ENCODE assay signal across 10 cellular contexts in the genomic region with DNA sequence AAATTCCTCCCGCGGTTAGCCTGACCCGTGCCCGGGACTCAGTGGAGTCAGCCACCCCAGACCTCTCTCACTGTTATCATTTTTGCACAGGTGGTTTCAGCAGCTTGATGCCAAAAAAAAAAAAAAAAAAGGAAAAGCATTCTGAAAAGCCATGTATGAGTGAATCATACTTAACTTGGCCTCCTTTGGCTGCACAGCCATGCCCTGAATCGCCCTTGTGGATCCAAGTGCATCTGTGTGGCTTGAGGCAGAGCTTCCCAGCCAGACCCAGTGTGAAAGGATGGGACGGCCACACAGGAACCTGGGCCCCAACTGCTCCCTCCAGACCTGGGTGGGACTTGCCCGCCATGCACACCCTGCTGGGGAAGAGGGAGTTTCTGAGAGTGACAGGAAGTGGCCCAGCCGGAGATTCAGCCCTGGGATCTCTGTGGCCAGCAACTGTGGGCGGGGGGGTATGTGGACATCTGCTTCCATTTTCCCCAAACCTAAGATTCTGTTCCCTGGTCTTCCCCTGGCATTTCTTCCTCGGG. TPM values are rescaled to one million over a fixed set of nuclear protein-coding genes. Genes with fewer than 3 reads are reported as not detected.
A peak's percentile ranks its signal among the peaks of the same experiment; 100 is the strongest.
DNase-seq lines count a peak whose midpoint lies in the region; ATAC-seq and TF ChIP-seq lines count a peak whose summit lies in the region.
"Had no signal": no experiment of that assay in that cellular context is flagged by ENCODE, and none has a peak within 500 bp of the region (broad histone marks: within the 10 kb centered on the region; RNA-seq: fewer than 3 reads in every experiment).

No MANE protein-coding gene starts in this region.

- H3K27ac Mint-ChIP-seq in stimulated activated naive CD8-positive, alpha-beta T cell treated with anti-CD3 and anti-CD28 coated beads, Interleukin-15, amount 100 ng/mL, for 72 hours, result peak overlapping the region in 1 of 2 donors; percentile 94

- peak overlapping the region; percentile 38 for H3K4me3 ChIP-seq in SJCRH30
- H3K4me3 ChIP-seq in fibroblast of pulmonary artery (replicated peaks; ENCODE audit: low read depth, low read length), result no peak overlapping the region

- H3K4me1 ChIP-seq in SJCRH30, result peaks cover 4% of the 10 kb centered on the region; the same call in 1 of the 2 replicates

- H3K27ac ChIP-seq in SJCRH30, result peak overlapping the region; percentile 91

- peak overlapping the region; percentile 53 to 79 for H3K4me3 Mint-ChIP-seq in stimulated activated naive CD8-positive, alpha-beta T cell treated with anti-CD3 and anti-CD28 coated beads, Interleukin-15, amount 100 ng/mL, for 72 hours

- H3K9me3 ChIP-seq in SJCRH30 (replicated peaks), result no peaks in the 10 kb centered on the region

- H3K27me3 Mint-ChIP-seq in stimulated activated naive CD8-positive, alpha-beta T cell treated with anti-CD3 and anti-CD28 coated beads, Interleukin-15, amount 100 ng/mL, for 72 hours, result peaks cover 22% of the 10 kb centered on the region

- peaks cover 18% of the 10 kb centered on the region for H3K36me3 ChIP-seq in SJCRH30

- no peak for TF ChIP-seq CTCF in fibroblast of pulmonary artery (IDR thresholded peaks at IDR 0.05; ENCODE audit: low read length, missing control alignments)

- no peaks in the 10 kb centered on the region for H3K9me3 Mint-ChIP-seq in stimulated activated naive CD8-positive, alpha-beta T cell treated with anti-CD3 and anti-CD28 coated beads, Interleukin-15, amount 100 ng/mL, for 72 hours

- DNase-seq in SKM-1 treated with dmso at 0.1 percent for 144 hours (lab: John Stamatoyannopoulos, UW; ENCODE audit: unreplicated experiment) (peak; percentile 3), SKM-1 (lab: John Stamatoyannopoulos, UW; ENCODE audit: unreplicated experiment) (no peak), SJCRH30 (peak; percentile 87), fibroblast of pulmonary artery (ENCODE audit: low read depth) (peak; percentile 55), DMS 273 (lab: John Stamatoyannopoulos, UW; ENCODE audit: unreplicated experiment) (no peak)
- DNase-seq in stimulated activated naive CD8-positive, alpha-beta T cell treated with anti-CD3 and anti-CD28 coated beads, Interleukin-15, amount 100 ng/mL, for 72 hours, result peak in 1 of 2 donors; percentile 10
- DNase-seq: AML-193, NCI-H1436 treated with DMSO at 0.1 percent for 48 hours had no signal

- H3K27me3 ChIP-seq in SJCRH30, result no peaks in the 10 kb centered on the region

- H3K4me1 Mint-ChIP-seq in stimulated activated naive CD8-positive, alpha-beta T cell treated with anti-CD3 and anti-CD28 coated beads, Interleukin-15, amount 100 ng/mL, for 72 hours, result peaks cover 39% of the 10 kb centered on the region

- no peak for ATAC-seq in stimulated activated naive CD8-positive, alpha-beta T cell treated with anti-CD3 and anti-CD28 coated beads, Interleukin-15, amount 100 ng/mL, for 72 hours
- ATAC-seq in HG02588 (IDR thresholded peaks at IDR 0.05; ENCODE audit: unreplicated experiment) (no peak), GM21423 (IDR thresholded peaks at IDR 0.05; ENCODE audit: unreplicated experiment) (no peak)

RNA-seq across cellular contexts. Expression of a gene that starts 8.6 kb away (rescaled TPM):
- 16.1 and 16.4 TPM in 2 replicates for total RNA-seq in SJCRH30 (2014; rRNA removed; shearing (Covaris generic))

RNA-seq across cellular contexts. Expression of a gene that starts 9.3 kb away (rescaled TPM):
- total RNA-seq in SJCRH30 (2014; rRNA removed; shearing (Covaris generic)), result 39.8 and 49.2 TPM in 2 replicates

RNA-seq across cellular contexts. Expression of a gene that starts 29.0 kb away (rescaled TPM):
- 33.0 and 40.7 TPM in 2 replicates for total RNA-seq in SJCRH30 (2014; rRNA removed; shearing (Covaris generic))

RNA-seq across cellular contexts. Expression of a gene that starts 29.2 kb away (rescaled TPM):
- total RNA-seq in SJCRH30 (2014; rRNA removed; shearing (Covaris generic)), result 21.7 and 35.7 TPM in 2 replicates

Comparison
In these comparisons a context has a peak if more than half of its experiments do, and no peak if none do; other contexts are left out.
1. DNase-seq: peak in SKM-1 treated with dmso at 0.1 percent for 144 hours (single experiment), SJCRH30 (2 of 2) and fibroblast of pulmonary artery (single experiment); none in SKM-1 (single experiment) and DMS 273 (single experiment).